ENCODE assay signal across 28 cellular contexts in genomic region chr19:29117926-29118325, GRCh38.
"Had no signal": no experiment of that assay in that cellular context is flagged by ENCODE, and none has a peak within 500 bp of the region (broad histone marks: within the 10 kb centered on the region; RNA-seq: fewer than 3 reads in every experiment).

No MANE protein-coding gene starts in this region.

- H3K36me3 ChIP-seq: colonic mucosa, heart left ventricle, neural progenitor cell, ovary, right lobe of liver, thyroid gland, vagina had no signal

- H3K27me3 ChIP-seq: colonic mucosa, heart left ventricle, hepatocyte, neural progenitor cell, ovary, right lobe of liver, thyroid gland, vagina had no signal

- H3K4me3 ChIP-seq: colonic mucosa, heart left ventricle, hepatocyte, lung, mucosa of descending colon, neural progenitor cell, ovary, right lobe of liver, smooth muscle cell, thyroid gland, vagina had no signal

- H3K4me1 ChIP-seq: colonic mucosa, heart left ventricle, neural progenitor cell, right lobe of liver, thyroid gland, vagina had no signal

- H3K4me2 ChIP-seq: hepatocyte, neural progenitor cell, smooth muscle cell had no signal

- H3K27ac ChIP-seq: colonic mucosa, epithelial cell of prostate, heart left ventricle, hepatocyte, neural progenitor cell, ovary, right lobe of liver, thyroid gland, vagina had no signal

- H3K9ac ChIP-seq: neural progenitor cell had no signal

- H3K79me2 ChIP-seq: hepatocyte had no signal

- H2AFZ ChIP-seq: hepatocyte, neural progenitor cell had no signal

- ATAC-seq: esophagus mucosa; heart left ventricle; left colon; left ventricle myocardium superior; mucosa of descending colon; natural killer cell treated with Interleukin-12 subunit alpha and Interleukin-12 subunit beta and Interleukin-15 and Interleukin-18, amount 100 ng/mL, for 72 hours; right lobe of liver; stimulated activated naive CD8-positive, alpha-beta T cell treated with anti-CD3 and anti-CD28 coated beads, Interleukin-15, amount 100 ng/mL, for 72 hours had no signal

- DNase-seq: colonic mucosa; effector CD8-positive, alpha-beta T cell; foreskin melanocyte; heart left ventricle; kidney glomerular epithelial cell; left colon; left ventricle myocardium superior; mucosa of descending colon; naive B cell; nucleus accumbens; ovary; right lobe of liver; stimulated activated CD4-positive, alpha-beta T cell treated with anti-CD3 and anti-CD28 coated beads, Interleukin-12 subunit alpha, Interleukin-12 subunit beta, amount 100 ng/mL, for 4 hours; stimulated activated CD4-positive, alpha-beta T cell treated with anti-CD3 and anti-CD28 coated beads, Interleukin-1b, Interleukin-23, amount 100 ng/mL, for 48 hours; stimulated activated CD4-positive, alpha-beta T cell treated with anti-CD3 and anti-CD28 coated beads, Interleukin-4, amount 100 ng/mL, for 1 hour; stimulated activated CD8-positive, alpha-beta memory T cell treated with anti-CD3 and anti-CD28 coated beads, Interleukin-4, amount 100 ng/mL, for 48 hours; stimulated activated naive CD4-positive, alpha-beta T cell; stimulated activated naive CD8-positive, alpha-beta T cell treated with anti-CD3 and anti-CD28 coated beads, Interleukin-15, amount 100 ng/mL, for 72 hours; thyroid gland; trophoblast cell had no signal

- H3K9me3 ChIP-seq: colonic mucosa, heart left ventricle, mucosa of descending colon, ovary, right lobe of liver, thyroid gland, vagina had no signal
